1 cellular context compared by ENCODE assay signal in genomic region chr10:77478248-77478963, GRCh38.
TF ChIP-seq lines count a peak whose summit lies in the region.

No MANE protein-coding gene starts in this region.

TF ChIP-seq in SK-N-SH, 30 proteins besides CTCF, POLR2A, EP300 and RAD21 (continued from another document):
- no peak for TF ChIP-seq ZBTB33 (IDR thresholded peaks at IDR 0.05; ENCODE audit: borderline replicate concordance, low read depth)
- no peak for TF ChIP-seq IRF3 (IDR thresholded peaks at IDR 0.05; ENCODE audit: low read depth, low read length)
- TF ChIP-seq USF1 (IDR thresholded peaks at IDR 0.05; ENCODE audit: borderline replicate concordance, low read depth) = no peak
- TF ChIP-seq YY1 (IDR thresholded peaks at IDR 0.05; ENCODE audit: low read depth) = no peak
- no peak for TF ChIP-seq MXI1 (IDR thresholded peaks at IDR 0.05; ENCODE audit: low read depth, low read length)
- TF ChIP-seq FOXM1 (IDR thresholded peaks at IDR 0.05; ENCODE audit: low read depth) = no peak
- TF ChIP-seq REST (IDR thresholded peaks at IDR 0.05; ENCODE audit: low read depth, low read length) = peak; percentile 49; the same call in 1 of the 2 replicates
- TF ChIP-seq RXRA (IDR thresholded peaks at IDR 0.05; ENCODE audit: borderline replicate concordance, low read depth) = no peak
- TF ChIP-seq FOXJ3 (CRISPR knock-in tag; IDR thresholded peaks at IDR 0.05) = no peak
- peak; percentile 77; the same call in 1 of the 2 replicates for TF ChIP-seq FOSL2 (IDR thresholded peaks at IDR 0.05; ENCODE audit: borderline replicate concordance, low read depth)
- peak; percentile 66 for TF ChIP-seq TCF12 (IDR thresholded peaks at IDR 0.05)
- no peak for TF ChIP-seq SMC3 (IDR thresholded peaks at IDR 0.05; ENCODE audit: low read depth, low read length)
